8 cellular contexts compared by ENCODE assay signal in the genomic region with DNA sequence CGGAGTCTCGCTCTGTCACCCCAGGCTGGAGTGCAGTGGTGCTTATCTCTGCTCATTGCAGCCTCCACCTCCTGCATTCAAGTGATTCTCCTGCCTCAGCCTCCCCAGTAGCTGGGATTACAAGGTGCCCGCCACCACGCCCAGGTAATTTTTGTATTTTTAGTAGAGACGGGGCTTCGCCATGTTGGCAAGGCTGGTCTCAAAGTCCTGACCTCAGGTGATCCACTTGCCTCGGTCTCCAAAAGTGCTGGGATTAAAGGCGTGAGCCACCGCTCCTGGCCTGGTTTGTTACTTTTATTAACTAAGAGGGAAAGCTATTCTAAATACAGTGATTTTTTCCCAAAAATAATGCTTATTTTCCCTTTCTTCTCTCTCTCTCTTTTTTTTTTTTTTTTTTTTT. TPM values are rescaled to one million over a fixed set of nuclear protein-coding genes. Genes with fewer than 3 reads are reported as not detected.
DNase-seq lines count a peak whose midpoint lies in the region; ATAC-seq and TF ChIP-seq lines count a peak whose summit lies in the region.

No MANE protein-coding gene starts in this region.

- H3K79me2 ChIP-seq in DND-41 (ENCODE audit: insufficient read depth, low read length), result peaks cover 23% of the 10 kb centered on the region

- H3K27me3 ChIP-seq in DND-41 (ENCODE audit: insufficient read depth, low read length, poor library complexity), result no peaks in the 10 kb centered on the region
- no peaks in the 10 kb centered on the region for H3K27me3 ChIP-seq in rectal smooth muscle tissue (ENCODE audit: control insufficient read depth, insufficient read depth, low read length)

- H3K4me2 ChIP-seq in DND-41 (ENCODE audit: insufficient read depth, low read length), result peak overlapping the region; percentile 75

- DNase-seq in DND-41, result no peak
- no peak for DNase-seq in SK-N-MC (ENCODE audit: low read depth, low spot score)
- DNase-seq in fibroblast of mammary gland (ENCODE audit: low read depth), result no peak
- DNase-seq in NCI-H146 (lab: John Stamatoyannopoulos, UW), result no peak
- no peak for DNase-seq in middle frontal gyrus (ENCODE audit: extremely low spot score, low spot score)
- no peak for DNase-seq in left lobe of liver (ENCODE audit: low spot score)
- DNase-seq in NCI-H2107 treated with DMSO at 0.1 percent for 48 hours (lab: John Stamatoyannopoulos, UW; ENCODE audit: unreplicated experiment), result no peak

- TF ChIP-seq CTCF in DND-41 (IDR thresholded peaks at IDR 0.05; ENCODE audit: borderline replicate concordance, extremely low read depth, low read length, poor library complexity, severe bottlenecking) (no peak), fibroblast of mammary gland (conservative IDR thresholded peaks at IDR 0.05; ENCODE audit: control insufficient read depth, insufficient read depth, low read depth, low read length) (no peak)

- no peaks in the 10 kb centered on the region for H4K20me1 ChIP-seq in DND-41 (ENCODE audit: insufficient read depth, low read length)

- peak overlapping the region; percentile 86; the same call in 1 of the 2 replicates for H3K27ac ChIP-seq in DND-41 (ENCODE audit: low read length)
- peak overlapping the region; percentile 57; the same call in 1 of the 2 replicates for H3K27ac ChIP-seq in SK-N-MC
- no peak overlapping the region for H3K27ac ChIP-seq in rectal smooth muscle tissue (ENCODE audit: low read depth, low read length)

- H3K36me3 ChIP-seq in DND-41 (ENCODE audit: insufficient read depth, low read length) (peaks cover 30% of the 10 kb centered on the region), SK-N-MC (ENCODE audit: insufficient read depth, low read length) (peaks cover 29% of the 10 kb centered on the region), rectal smooth muscle tissue (ENCODE audit: control insufficient read depth, insufficient read depth, low read length) (no peaks in the 10 kb centered on the region)

- H3K4me1 ChIP-seq in DND-41 (ENCODE audit: insufficient read depth, low read length), result peaks cover 33% of the 10 kb centered on the region
- H3K4me1 ChIP-seq in rectal smooth muscle tissue (ENCODE audit: control insufficient read depth, insufficient read depth, low read length), result peaks cover 6% of the 10 kb centered on the region

- H2AFZ ChIP-seq in DND-41 (ENCODE audit: low read depth, low read length), result peak overlapping the region; percentile 93

- H3K9me3 ChIP-seq in DND-41 (ENCODE audit: insufficient read depth, low read length, severe bottlenecking) (no peaks in the 10 kb centered on the region), SK-N-MC (ENCODE audit: low read depth, low read length) (no peaks in the 10 kb centered on the region)

- H3K4me3 ChIP-seq in DND-41 (ENCODE audit: low read depth in 1 of 2, low read length in 2 of 2) (peak overlapping the region; percentile 95 to 97; a peak in 3 of 4 replicates), SK-N-MC (peak overlapping the region; percentile 91), fibroblast of mammary gland (ENCODE audit: control insufficient read depth, low read depth, low read length) (peak overlapping the region; percentile 93), rectal smooth muscle tissue (ENCODE audit: low read length) (peak overlapping the region; percentile 91)

- no peak for ATAC-seq in DND-41 (ENCODE audit: insufficient read depth, low read depth)
- ATAC-seq in left lobe of liver, result no peak

- H3K9ac ChIP-seq in DND-41 (ENCODE audit: low read depth, low read length), result peak overlapping the region; percentile 89
- no peak overlapping the region for H3K9ac ChIP-seq in SK-N-MC (ENCODE audit: insufficient read length)
- no peak overlapping the region for H3K9ac ChIP-seq in rectal smooth muscle tissue (ENCODE audit: low read length)

RNA-seq across cellular contexts. Expression of gene CENPE, which starts 0.9 kb away (rescaled TPM):
- 0.53 TPM for total RNA-seq in left lobe of liver
